Comparison of ENCODE assay signal across 23 cellular contexts in genomic region chr18:79850731-79851130, GRCh38. TPM values are rescaled to one million over a fixed set of nuclear protein-coding genes. Genes with fewer than 3 reads are reported as not detected.
"Had no signal": no experiment of that assay in that cellular context is flagged by ENCODE, and none has a peak within 500 bp of the region (broad histone marks: within the 10 kb centered on the region; RNA-seq: fewer than 3 reads in every experiment).

No MANE protein-coding gene starts in this region.

- H3K27ac Mint-ChIP-seq: endodermal cell; naive B cell; nephron; stimulated activated effector memory CD8-positive, alpha-beta T cell treated with anti-CD3 and anti-CD28 coated beads, Interleukin-12 subunit alpha, Interleukin-12 subunit beta, amount 100 ng/mL, for 72 hours had no signal

- H3K27me3 ChIP-seq: colonic mucosa, tibial nerve had no signal

- H3K9me3 ChIP-seq: colonic mucosa, heart left ventricle, left lung, lower lobe of right lung had no signal

- H3K27ac ChIP-seq: colonic mucosa, heart left ventricle, left lung, lower lobe of right lung, tibial nerve had no signal

- H3K36me3 ChIP-seq: colonic mucosa, heart left ventricle, left lung, lower lobe of right lung, tibial nerve had no signal

- ATAC-seq: heart left ventricle; left lung; lower lobe of right lung; right cardiac atrium; stimulated activated effector memory CD8-positive, alpha-beta T cell treated with anti-CD3 and anti-CD28 coated beads, Interleukin-12 subunit alpha, Interleukin-12 subunit beta, amount 100 ng/mL, for 72 hours; stimulated activated naive CD8-positive, alpha-beta T cell treated with anti-CD3 and anti-CD28 coated beads, Interleukin-15, Interleukin-2, amounts not matched to agents 100 U/mL and 50 U/mL, for 24 hours had no signal

- H3K4me1 Mint-ChIP-seq: endodermal cell; stimulated activated effector memory CD8-positive, alpha-beta T cell treated with anti-CD3 and anti-CD28 coated beads, Interleukin-12 subunit alpha, Interleukin-12 subunit beta, amount 100 ng/mL, for 72 hours had no signal

- H3K4me1 ChIP-seq: colonic mucosa, heart left ventricle, left lung, lower lobe of right lung had no signal

- H3K9me3 Mint-ChIP-seq: endodermal cell; nephron; stimulated activated effector memory CD8-positive, alpha-beta T cell treated with anti-CD3 and anti-CD28 coated beads, Interleukin-12 subunit alpha, Interleukin-12 subunit beta, amount 100 ng/mL, for 72 hours had no signal

- DNase-seq: caudate nucleus; colonic mucosa; effector CD4-positive, alpha-beta T cell; endodermal cell; erythroblast; hypothalamus; kidney glomerular epithelial cell; lower lobe of right lung; mesenchymal stem cell; naive B cell; occipital lobe; right cardiac atrium; small intestine; stimulated activated CD4-positive, alpha-beta T cell treated with anti-CD3 and anti-CD28 coated beads, Interleukin-2, amount 100 ng/mL, for 48 hours; stimulated activated CD8-positive, alpha-beta memory T cell treated with anti-CD3 and anti-CD28 coated beads, Interleukin-4, amount 100 ng/mL, for 48 hours; stimulated activated naive CD8-positive, alpha-beta T cell treated with anti-CD3 and anti-CD28 coated beads, Interleukin-15, Interleukin-2, amounts not matched to agents 100 U/mL and 50 U/mL, for 24 hours had no signal

- H3K4me3 Mint-ChIP-seq: endodermal cell; naive B cell; nephron; stimulated activated effector memory CD8-positive, alpha-beta T cell treated with anti-CD3 and anti-CD28 coated beads, Interleukin-12 subunit alpha, Interleukin-12 subunit beta, amount 100 ng/mL, for 72 hours had no signal

- H3K4me3 ChIP-seq: colonic mucosa, heart left ventricle, left lung, lower lobe of right lung, tibial nerve had no signal

RNA-seq across cellular contexts. Expression of gene KCNG2, which starts 53.0 kb away (rescaled TPM):
- total RNA-seq: endodermal cell, endothelial cell of umbilical vein, glomerular endothelial cell had no signal
- polyA plus RNA-seq: endothelial cell of umbilical vein, right cardiac atrium had no signal
